In the genomic region with DNA sequence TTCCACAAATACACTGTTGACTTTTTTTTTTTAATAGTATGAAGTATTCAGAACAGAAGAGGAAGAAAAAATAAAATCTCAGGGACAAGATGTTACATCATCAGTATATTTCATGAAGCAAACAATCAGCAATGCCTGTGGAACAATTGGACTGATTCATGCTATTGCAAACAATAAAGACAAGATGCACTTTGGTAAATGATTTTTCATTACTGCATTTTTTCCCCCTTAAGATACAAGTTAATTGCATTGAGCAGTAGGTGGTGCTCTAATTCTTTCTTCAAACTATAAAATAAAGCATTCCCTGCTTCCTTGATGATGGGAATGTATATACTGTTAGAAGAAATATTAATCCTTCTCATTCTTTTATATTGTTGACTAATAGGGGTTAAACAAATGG, we compare ENCODE assay signal across 10 cellular contexts. TPM values are rescaled to one million over a fixed set of nuclear protein-coding genes. Genes with fewer than 3 reads are reported as not detected.
DNase-seq lines count a peak whose midpoint lies in the region; ATAC-seq and TF ChIP-seq lines count a peak whose summit lies in the region.
"Had no signal": no experiment of that assay in that cellular context is flagged by ENCODE, and none has a peak within 500 bp of the region (broad histone marks: within the 10 kb centered on the region; RNA-seq: fewer than 3 reads in every experiment).

No MANE protein-coding gene starts in this region.

- H3K4me3 ChIP-seq in PC-9: no peak overlapping the region

- H3K9me2 ChIP-seq in PC-9 (ENCODE audit: insufficient read depth): no peaks in the 10 kb centered on the region

- TF ChIP-seq CTCF in 22Rv1 (IDR thresholded peaks at IDR 0.05): peak; percentile 35; the same call in 1 of the 2 replicates
- peak; percentile 60 for TF ChIP-seq CTCF in PC-9 (conservative IDR thresholded peaks at IDR 0.05)

- H3K9me3 ChIP-seq in PC-9 (ENCODE audit: insufficient read depth, low read depth): no peaks in the 10 kb centered on the region

- H3K4me3 Mint-ChIP-seq in T-helper 2 cell treated with Interferon-gamma antibody and Interleukin-4, amounts not matched to agents 5 μg/mL and 100 μg/mL, for 36 hours: no peak overlapping the region
- H3K4me3 Mint-ChIP-seq: activated naive CD4-positive, alpha-beta T cell treated with anti-CD3 and anti-CD28 coated beads, Interleukin-2, amount 50 U/mL, for 24 hours had no signal

- H3K4me1 Mint-ChIP-seq in T-helper 2 cell treated with Interferon-gamma antibody and Interleukin-4, amounts not matched to agents 5 μg/mL and 100 μg/mL, for 36 hours (ENCODE audit: low read depth): peaks cover 5% of the 10 kb centered on the region

- H3K36me3 ChIP-seq in PC-9 (ENCODE audit: low read depth): peaks cover 47% of the 10 kb centered on the region

- ATAC-seq in GM21526 (IDR thresholded peaks at IDR 0.05; ENCODE audit: low FRiP score, unreplicated experiment): no peak
- no peak for ATAC-seq in GM18867 (IDR thresholded peaks at IDR 0.05; ENCODE audit: unreplicated experiment)

- POLR2A ChIA-PET in PC-9 (lab: Charles Lee; ENCODE audit: unreplicated experiment): no interaction called here

- H3K27ac Mint-ChIP-seq in T-helper 2 cell treated with Interferon-gamma antibody and Interleukin-4, amounts not matched to agents 5 μg/mL and 100 μg/mL, for 36 hours: no peak overlapping the region
- H3K27ac Mint-ChIP-seq: activated naive CD4-positive, alpha-beta T cell treated with anti-CD3 and anti-CD28 coated beads, Interleukin-2, amount 50 U/mL, for 24 hours had no signal

- H3F3A ChIP-seq in PC-9 (ENCODE audit: insufficient read depth, low read depth): peaks cover 11% of the 10 kb centered on the region; the same call in 1 of the 2 replicates

- H2AFZ ChIP-seq in PC-9: no peak overlapping the region

- H3K4me1 ChIP-seq in PC-9 (replicated peaks; ENCODE audit: insufficient read depth): no peaks in the 10 kb centered on the region

- H3K27ac ChIP-seq in 22Rv1 (no peak overlapping the region), PC-9 (0 out of 2 replicates have a peak overlapping the region, but pooled peaks have one; percentile 31)

- H3K36me3 Mint-ChIP-seq in T-helper 2 cell treated with Interferon-gamma antibody and Interleukin-4, amounts not matched to agents 5 μg/mL and 100 μg/mL, for 36 hours (ENCODE audit: low read depth): peaks cover 27% of the 10 kb centered on the region

- BruUV-seq in PC-9 (replicated peaks; lab: Mats Ljungman, UMichigan): no TSS peak

- intact Hi-C loops in PC-9 (cut with micrococcal nuclease; ENCODE audit: unreplicated experiment): loop anchor here (10.0 kb wide), 1 partner anchor 98 kb away; no protein-coding TSS in a partner anchor

- H3K4me2 ChIP-seq in PC-9: no peak overlapping the region

- no peaks in the 10 kb centered on the region for H3K9me3 Mint-ChIP-seq in T-helper 2 cell treated with Interferon-gamma antibody and Interleukin-4, amounts not matched to agents 5 μg/mL and 100 μg/mL, for 36 hours
- H3K9me3 Mint-ChIP-seq: activated naive CD4-positive, alpha-beta T cell treated with anti-CD3 and anti-CD28 coated beads, Interleukin-2, amount 50 U/mL, for 24 hours had no signal

- CTCF ChIA-PET in PC-9 (lab: Charles Lee): no interaction called here

- no peaks in the 10 kb centered on the region for H3K27me3 Mint-ChIP-seq in T-helper 2 cell treated with Interferon-gamma antibody and Interleukin-4, amounts not matched to agents 5 μg/mL and 100 μg/mL, for 36 hours (ENCODE audit: low read depth)
- H3K27me3 Mint-ChIP-seq: activated naive CD4-positive, alpha-beta T cell treated with anti-CD3 and anti-CD28 coated beads, Interleukin-2, amount 50 U/mL, for 24 hours had no signal

- H3K27me3 ChIP-seq in PC-9 (ENCODE audit: insufficient read depth, low read depth): no peaks in the 10 kb centered on the region

- no peaks in the 10 kb centered on the region for H3K79me2 ChIP-seq in PC-9 (ENCODE audit: low read depth)

- H4K20me1 ChIP-seq in PC-9 (ENCODE audit: insufficient read depth): no peaks in the 10 kb centered on the region; the same call in 1 of the 2 replicates

- peak; percentile 30 for DNase-seq in GF-D8 (lab: John Stamatoyannopoulos, UW)
- DNase-seq in PC-9: peak in 1 of 2 experiments; percentile 62
- DNase-seq in fibroblast of peridontal ligament (ENCODE audit: extremely low read depth): peak; percentile 81
- DNase-seq in T-helper 2 cell treated with Interferon-gamma antibody and Interleukin-4, amounts not matched to agents 5 μg/mL and 100 μg/mL, for 36 hours (ENCODE audit: low spot score): no peak
- DNase-seq in NCI-H1092 (lab: John Stamatoyannopoulos, UW): no peak
- DNase-seq: RPMI8226 had no signal

RNA-seq across cellular contexts. Expression of a gene that starts 17.1 kb away (rescaled TPM):
- total RNA-seq in PC-9 (2021): 39.7 and 54.9 TPM in 2 replicates

RNA-seq across cellular contexts. Expression of a gene that starts 29.0 kb away (rescaled TPM):
- total RNA-seq in PC-9 (2021): 117 and 118 TPM in 2 replicates

Comparison
In these comparisons a context has a peak if more than half of its experiments do, and no peak if none do; other contexts are left out.
1. DNase-seq: peak in GF-D8 (single experiment) and fibroblast of peridontal ligament (single experiment); none in T-helper 2 cell treated with Interferon-gamma antibody and Interleukin-4, amounts not matched to agents 5 μg/mL and 100 μg/mL, for 36 hours (single experiment) and NCI-H1092 (single experiment).